In genomic region chr7:51308738-51309102, GRCh38 we compare ENCODE assay signal across 17 cellular contexts. TPM values are rescaled to one million over a fixed set of nuclear protein-coding genes. Genes with fewer than 3 reads are reported as not detected.
DNase-seq lines count a peak whose midpoint lies in the region; ATAC-seq, FAIRE-seq and TF ChIP-seq lines count a peak whose summit lies in the region.
"Had no signal": no experiment of that assay in that cellular context is flagged by ENCODE, and none has a peak within 500 bp of the region (broad histone marks: within the 10 kb centered on the region; RNA-seq: fewer than 3 reads in every experiment).

No MANE protein-coding gene starts in this region.

- H3F3A ChIP-seq in GM23338 (replicated peaks; ENCODE audit: low read depth), result 0 out of 2 replicates have a peak, but pooled peaks cover 6% of the 10 kb centered on the region

- peaks cover 65% of the 10 kb centered on the region for H3K4me1 ChIP-seq in GM23338 (ENCODE audit: insufficient read depth)
- H3K4me1 ChIP-seq in K562 (replicated peaks in 1 of 2; ENCODE audit: control insufficient read depth in 2 of 2, insufficient read depth in 2 of 2, low read length in 2 of 2), result no peaks in the 10 kb centered on the region

- CTCF ChIA-PET in K562 (lab: Yijun Ruan, JAX; ENCODE audit: low intra/inter-chr PET ratio), result no interaction called here
- CTCF ChIA-PET in Calu3 (lab: Charles Lee), result interaction anchor here (1.6 kb wide), 1 partner anchor 49 kb away, joined by 7 read pairs; no protein-coding TSS in a partner anchor
- CTCF ChIA-PET in GM10248 (lab: Yijun Ruan, JAX), result no interaction called here

- in situ Hi-C loops in K562 (cut with MboI), result no loop called here

- no peak for TF ChIP-seq CTCF in GM23338 (conservative IDR thresholded peaks at IDR 0.05; ENCODE audit: low read depth in 2 of 2)
- TF ChIP-seq CTCF in K562 (IDR thresholded peaks at IDR 0.05 in 2 of 3, conservative IDR thresholded peaks at IDR 0.05 in 1 of 3; ENCODE audit: insufficient read depth in 2 of 3, low read depth in 1 of 3, low read length in 3 of 3), result no peak
- TF ChIP-seq CTCF in osteocyte (IDR thresholded peaks at IDR 0.05), result no peak
- no peak for TF ChIP-seq CTCF in Calu3 (IDR thresholded peaks at IDR 0.05; ENCODE audit: unreplicated experiment)
- no peak for TF ChIP-seq CTCF in GM10248 (IDR thresholded peaks at IDR 0.05; ENCODE audit: control extremely low read depth, extremely low read depth, low read depth, missing control alignments)
- TF ChIP-seq CTCF in progenitor cell of endocrine pancreas (IDR thresholded peaks at IDR 0.05; ENCODE audit: unreplicated experiment), result no peak

- H3K79me2 ChIP-seq in GM23338 (replicated peaks; ENCODE audit: insufficient read depth) (peaks cover 100% of the 10 kb centered on the region), K562 (ENCODE audit: control insufficient read depth, insufficient read depth, low read length) (no peaks in the 10 kb centered on the region)

- no peak overlapping the region for H3K9ac ChIP-seq in K562 (ENCODE audit: insufficient read depth in 1 of 2, low read depth in 2 of 2, low read length in 2 of 2)
- H3K9ac ChIP-seq: KMS-11 had no signal

- no peaks in the 10 kb centered on the region for H3K9me2 ChIP-seq in GM23338 (ENCODE audit: insufficient read depth)

- no peak overlapping the region for H2AFZ ChIP-seq in GM23338
- H2AFZ ChIP-seq in K562 (ENCODE audit: low read depth, low read length), result no peak overlapping the region

- no peak for TF ChIP-seq RAD21 in K562 (CRISPR knock-in tag; conservative IDR thresholded peaks at IDR 0.05 in 1 of 2, IDR thresholded peaks at IDR 0.05 in 1 of 2)

- H3K4me3 ChIP-seq in GM23338, result no peak overlapping the region
- H3K4me3 ChIP-seq in K562, result no peak overlapping the region

- no peaks in the 10 kb centered on the region for H3K9me3 ChIP-seq in K562 (replicated peaks; ENCODE audit: control insufficient read depth, insufficient read depth, low read depth, low read length)

- H3K36me3 ChIP-seq in GM23338 (ENCODE audit: insufficient read depth) (no peaks in the 10 kb centered on the region), K562 (ENCODE audit: control insufficient read depth, insufficient read depth, low read length) (no peaks in the 10 kb centered on the region)

- peaks cover 50% of the 10 kb centered on the region for H4K20me1 ChIP-seq in GM23338 (replicated peaks; ENCODE audit: insufficient read depth)
- no peaks in the 10 kb centered on the region; the same call in 1 of the 2 replicates for H4K20me1 ChIP-seq in K562 (replicated peaks; ENCODE audit: control insufficient read depth, insufficient read depth, low read length)

- H3K27me3 ChIP-seq in GM23338 (ENCODE audit: insufficient read depth) (no peaks in the 10 kb centered on the region), K562 (ENCODE audit: control insufficient read depth in 2 of 2, insufficient read depth in 2 of 2, low read length in 2 of 2) (peaks cover 24 to 40% of the 10 kb centered on the region in 2 experiments)

- POLR2A ChIA-PET in K562 (lab: Yijun Ruan, JAX) (no interaction called here), GM10248 (lab: Yijun Ruan, JAX) (no interaction called here)

- FAIRE-seq in K562 (lab: Jason Lieb, UNC), result no peak
- FAIRE-seq: HepG2 had no signal

- H3K9me3 Mint-ChIP-seq in GM23338 (no peaks in the 10 kb centered on the region), osteocyte (ENCODE audit: unreplicated experiment) (no peaks in the 10 kb centered on the region), Calu3 (ENCODE audit: low read depth, unreplicated experiment) (no peaks in the 10 kb centered on the region), progenitor cell of endocrine pancreas (ENCODE audit: low read depth) (no peaks in the 10 kb centered on the region)
- H3K9me3 Mint-ChIP-seq: CD4-positive, alpha-beta memory T cell had no signal

- H3K27ac ChIP-seq in GM23338 (ENCODE audit: low read depth), result peak overlapping the region; percentile 1; the same call in 1 of the 2 replicates
- H3K27ac ChIP-seq in K562 (ENCODE audit: extremely low read depth, low read depth, low read length), result no peak overlapping the region
- H3K27ac ChIP-seq: KMS-11 had no signal

- ATAC-seq in GM23338 (no peak), K562 (no peak), HG03039 (IDR thresholded peaks at IDR 0.05; ENCODE audit: unreplicated experiment) (no peak)
- ATAC-seq: HepG2, Panc1 had no signal

- no peak overlapping the region for H3K4me3 Mint-ChIP-seq in GM23338
- no peak overlapping the region for H3K4me3 Mint-ChIP-seq in osteocyte (ENCODE audit: unreplicated experiment)
- H3K4me3 Mint-ChIP-seq in Calu3 (ENCODE audit: low read depth, unreplicated experiment), result no peak overlapping the region
- H3K4me3 Mint-ChIP-seq in progenitor cell of endocrine pancreas (ENCODE audit: low read depth), result no peak overlapping the region
- H3K4me3 Mint-ChIP-seq: CD4-positive, alpha-beta memory T cell had no signal

- BruUV-seq in K562 (replicated peaks; lab: Mats Ljungman, UMichigan) (no TSS peak), Calu3 (replicated peaks; lab: Mats Ljungman, UMichigan) (no TSS peak)

- 0% methylated on average over 6 of the region's 6 CpGs for WGBS in K562 (ENCODE audit: insufficient coverage, low coverage, missing lambda C conversion rate)

- H3K36me3 Mint-ChIP-seq in GM23338 (ENCODE audit: low read depth) (no peaks in the 10 kb centered on the region; the same call in 2 of the 3 replicates), osteocyte (ENCODE audit: unreplicated experiment) (no peaks in the 10 kb centered on the region), Calu3 (ENCODE audit: insufficient read depth, unreplicated experiment) (no peaks in the 10 kb centered on the region), progenitor cell of endocrine pancreas (ENCODE audit: insufficient read depth) (no peaks in the 10 kb centered on the region)
- H3K36me3 Mint-ChIP-seq: CD4-positive, alpha-beta memory T cell had no signal

- peak overlapping the region; percentile 63 for H3K4me2 ChIP-seq in GM23338
- H3K4me2 ChIP-seq in K562 (ENCODE audit: insufficient read depth, low read length), result no peak overlapping the region
- H3K4me2 ChIP-seq: KMS-11 had no signal

- no peak for TF ChIP-seq POLR2A in K562 (conservative IDR thresholded peaks at IDR 0.05)

- H3K9me1 ChIP-seq in K562 (ENCODE audit: control insufficient read depth, insufficient read depth, low read length), result no peaks in the 10 kb centered on the region

- H3K4me1 Mint-ChIP-seq in GM23338 (peaks cover 63% of the 10 kb centered on the region), osteocyte (ENCODE audit: unreplicated experiment) (no peaks in the 10 kb centered on the region), Calu3 (ENCODE audit: low read depth, unreplicated experiment) (peaks cover 15% of the 10 kb centered on the region), progenitor cell of endocrine pancreas (ENCODE audit: low read depth) (peaks cover 6% of the 10 kb centered on the region)
- H3K4me1 Mint-ChIP-seq: CD4-positive, alpha-beta memory T cell had no signal

- H3K27ac Mint-ChIP-seq in GM23338 (no peak overlapping the region), osteocyte (ENCODE audit: unreplicated experiment) (no peak overlapping the region), Calu3 (ENCODE audit: unreplicated experiment) (no peak overlapping the region), progenitor cell of endocrine pancreas (no peak overlapping the region)
- H3K27ac Mint-ChIP-seq: CD4-positive, alpha-beta memory T cell had no signal

- intact Hi-C loops in K562 (cut with micrococcal nuclease), result no loop called here
- intact Hi-C loops in Calu3 (cut with micrococcal nuclease; ENCODE audit: unreplicated experiment), result no loop called here

- no peak for DNase-seq in GM23338 (ENCODE audit: low spot score)
- no peak for DNase-seq in K562 (ENCODE audit: extremely low read depth in 1 of 4, low spot score in 3 of 4)
- peak; percentile 33 for DNase-seq in globus pallidus (ENCODE audit: low spot score)
- DNase-seq in osteocyte (ENCODE audit: extremely low spot score, unreplicated experiment), result peak; percentile 71
- no peak for DNase-seq in Calu3
- no peak for DNase-seq in GM10248 (ENCODE audit: extremely low spot score)
- no peak for DNase-seq in progenitor cell of endocrine pancreas (ENCODE audit: low spot score, unreplicated experiment)
- DNase-seq: CD4-positive, alpha-beta memory T cell; NCI-H1092 treated with DMSO at 0.1 percent for 48 hours; NCI-H1694; NCI-H2107; NCI-H226 had no signal

- no peak for TF ChIP-seq EP300 in K562 (IDR thresholded peaks at IDR 0.05; ENCODE audit: low read length)

- peaks cover 8% of the 10 kb centered on the region for H3K27me3 Mint-ChIP-seq in GM23338 (ENCODE audit: insufficient read depth, low read depth, poor library complexity)
- H3K27me3 Mint-ChIP-seq in osteocyte (ENCODE audit: unreplicated experiment), result peaks cover 30% of the 10 kb centered on the region
- H3K27me3 Mint-ChIP-seq in Calu3 (ENCODE audit: unreplicated experiment), result no peaks in the 10 kb centered on the region
- H3K27me3 Mint-ChIP-seq in progenitor cell of endocrine pancreas, result peaks cover 18% of the 10 kb centered on the region

TF ChIP-seq in GM23338, 12 proteins besides CTCF, POLR2A, EP300 and RAD21 (continues in another document):
- no peak for TF ChIP-seq JUNB (IDR thresholded peaks at IDR 0.05; ENCODE audit: unreplicated experiment)
- no peak for TF ChIP-seq ZNF114 (CRISPR knock-in tag; IDR thresholded peaks at IDR 0.05)

TF ChIP-seq in K562, 482 proteins besides CTCF, POLR2A, EP300 and RAD21 (continues in another document):
- 0 out of 2 replicates have a peak, but pooled peaks have one; percentile 40 for TF ChIP-seq FOXP1 (CRISPR knock-in tag; IDR thresholded peaks at IDR 0.05)

RNA-seq across cellular contexts. Expression of gene COBL, which starts 7.9 kb away (rescaled TPM):
- total RNA-seq in GM23338 (2014; rRNA removed; shearing (Covaris generic)), result 40.2 and 51.9 TPM in 2 replicates
- polyA plus RNA-seq in GM23338 (2016; fragmentation: Nextera tagmentation; extraction: Ambion mirVana) (16.1 and 18.3 TPM in 2 replicates), K562 (2011; rRNA removed) (2.4 TPM in 2 replicates), K562 (2014; fragmentation: Illumina TruSeq; extraction: Trizol) (0.07 and 0.19 TPM in 2 replicates), K562 (2014; fragmentation: Nextera tagmentation; extraction: Ambion mirVana) (not detected), K562 (2014; rRNA removed) (0.01 and 0.19 TPM in 2 replicates)
- 1.1 and 1.5 TPM in 2 replicates for total RNA-seq in K562 (2011; cell fraction: chromatin; rRNA removed; ENCODE audit: low replicate concordance)
- 0.39 and 0.67 TPM in 2 replicates for total RNA-seq in K562 (2011; cell fraction: nucleolus; rRNA removed)
- 0.51 and 0.61 TPM in 2 replicates for total RNA-seq in K562 (2011; cell fraction: nucleoplasm; rRNA removed)
- total RNA-seq in K562 (2014; rRNA removed) (not detected in 2 replicates), K562 (2014; rRNA removed; fragmentation: Illumina TruSeq; extraction: Trizol) (0.07 and 0.13 TPM in 2 replicates), K562 (2015; rRNA removed; fragmentation: Illumina TruSeq; extraction: Trizol) (0.08 and 0.11 TPM in 2 replicates), K562 (2021) (0.11 and 0.27 TPM in 2 replicates), osteocyte (not detected in 2 replicates), Calu3 (2022) (48.1 and 49.9 TPM in 2 replicates), progenitor cell of endocrine pancreas (19.8 and 21.3 TPM in 2 replicates)
- polyA plus RNA-seq in K562 (2011; cell fraction: cytosol; rRNA removed), result 0.75 and 1.1 TPM in 2 replicates
- 2.6 and 4.8 TPM in 2 replicates for polyA plus RNA-seq in K562 (2011; cell fraction: nucleus; rRNA removed)
- polyA plus RNA-seq in K562 (2012), result 0.04 and 0.09 TPM in 2 replicates
- polyA minus RNA-seq in K562 (2011; rRNA and poly(A)+ RNA removed), result 3.2 and 4.1 TPM in 2 replicates
- polyA minus RNA-seq in K562 (2011; cell fraction: cytosol; rRNA and poly(A)+ RNA removed), result 1.0 and 3.1 TPM in 2 replicates
- 2.7 and 3.8 TPM in 2 replicates for polyA minus RNA-seq in K562 (2011; cell fraction: nucleus; rRNA and poly(A)+ RNA removed)
- total RNA-seq: CD4-positive, alpha-beta memory T cell had no signal
- polyA plus RNA-seq: BJ; CD4-positive, alpha-beta memory T cell had no signal

Comparison
In these comparisons a context has a peak if more than half of its experiments do, and no peak if none do; other contexts are left out.
1. DNase-seq: peak in globus pallidus (single experiment) and osteocyte (single experiment); none in GM23338 (single experiment), K562 (0 of 4), Calu3 (single experiment), GM10248 (single experiment) and progenitor cell of endocrine pancreas (single experiment).